In genomic region chr20:58330229-58330628, GRCh38 we compare ENCODE assay signal across 26 cellular contexts.
"Had no signal": no experiment of that assay in that cellular context is flagged by ENCODE, and none has a peak within 500 bp of the region (broad histone marks: within the 10 kb centered on the region; RNA-seq: fewer than 3 reads in every experiment).

No MANE protein-coding gene starts in this region.

- H3K27ac ChIP-seq: foreskin keratinocyte, left ventricle myocardium inferior, pancreas, prostate gland, thoracic aorta, WERI-Rb-1 had no signal

- DNase-seq: activated CD4-positive, alpha-beta memory T cell treated with anti-CD3 and anti-CD28 coated beads for 36 hours; activated CD4-positive, alpha-beta T cell treated with anti-CD3 and anti-CD28 coated beads, Interleukin-2, amount 10 ng/mL, durations not matched to agents 24 days and 14 days; activated CD4-positive, CD25-positive, alpha-beta regulatory T cell treated with anti-CD3 and anti-CD28 coated beads, Interleukin-2, amount 50 U/mL, for 72 hours; activated CD8-positive, alpha-beta memory T cell treated with anti-CD3 and anti-CD28 coated beads, Interleukin-2, amount 50 U/mL, for 4 hours; activated gamma-delta T cell treated with Interleukin-2 at 50 U/mL for 16 hours; activated naive CD4-positive, alpha-beta T cell treated with anti-CD3 and anti-CD28 coated beads, Interleukin-2, amount 50 U/mL, for 16 hours; activated T-cell treated with anti-CD3 and anti-CD28 coated beads, Interleukin-2, amount 50 U/mL, for 24 hours; amygdala; caudate nucleus; cortex of kidney; effector memory CD8-positive, alpha-beta T cell; foreskin keratinocyte; left ventricle myocardium inferior; naive B cell; pancreas; stimulated activated CD4-positive, alpha-beta T cell treated with anti-CD3 and anti-CD28 coated beads, Interleukin-2, amount 100 ng/mL, for 48 hours; stimulated activated naive CD8-positive, alpha-beta T cell treated with anti-CD3 and anti-CD28 coated beads, Interleukin-15, Interleukin-2, amounts not matched to agents 100 U/mL and 50 U/mL, for 24 hours; SW 1271; T1000; trophoblast cell; WERI-Rb-1 had no signal

- H3K4me1 ChIP-seq: foreskin keratinocyte, prostate gland had no signal

- H3K4me3 Mint-ChIP-seq: activated CD4-positive, alpha-beta memory T cell treated with anti-CD3 and anti-CD28 coated beads for 36 hours; activated CD4-positive, alpha-beta T cell treated with anti-CD3 and anti-CD28 coated beads, Interleukin-2, amount 10 ng/mL, durations not matched to agents 24 days and 14 days; activated T-cell treated with anti-CD3 and anti-CD28 coated beads, Interleukin-2, amount 50 U/mL, for 24 hours; activated T-helper 17 cell treated with anti-CD3 and anti-CD28 coated beads, Interleukin-2, amount 50 U/mL, for 72 hours; effector memory CD8-positive, alpha-beta T cell; naive B cell; T-helper 1 cell treated with Interleukin-12 subunit alpha and Interleukin-12 subunit beta and Interleukin-4 antibody, amounts not matched to agents 30 μg/mL and 1 μg/mL, for 36 hours had no signal

- H3K9me3 Mint-ChIP-seq: activated CD4-positive, alpha-beta memory T cell treated with anti-CD3 and anti-CD28 coated beads for 36 hours; activated CD4-positive, alpha-beta T cell treated with anti-CD3 and anti-CD28 coated beads, Interleukin-2, amount 10 ng/mL, durations not matched to agents 24 days and 14 days; activated T-cell treated with anti-CD3 and anti-CD28 coated beads, Interleukin-2, amount 50 U/mL, for 24 hours; activated T-helper 17 cell treated with anti-CD3 and anti-CD28 coated beads, Interleukin-2, amount 50 U/mL, for 72 hours; effector memory CD8-positive, alpha-beta T cell; naive B cell; T-helper 1 cell treated with Interleukin-12 subunit alpha and Interleukin-12 subunit beta and Interleukin-4 antibody, amounts not matched to agents 30 μg/mL and 1 μg/mL, for 36 hours had no signal

- H3K27me3 Mint-ChIP-seq: activated CD4-positive, alpha-beta memory T cell treated with anti-CD3 and anti-CD28 coated beads for 36 hours; activated CD4-positive, alpha-beta T cell treated with anti-CD3 and anti-CD28 coated beads, Interleukin-2, amount 10 ng/mL, durations not matched to agents 24 days and 14 days; activated T-cell treated with anti-CD3 and anti-CD28 coated beads, Interleukin-2, amount 50 U/mL, for 24 hours; activated T-helper 17 cell treated with anti-CD3 and anti-CD28 coated beads, Interleukin-2, amount 50 U/mL, for 72 hours; effector memory CD8-positive, alpha-beta T cell; naive B cell had no signal

- H3K27ac Mint-ChIP-seq: activated CD4-positive, alpha-beta memory T cell treated with anti-CD3 and anti-CD28 coated beads for 36 hours; activated CD4-positive, alpha-beta T cell treated with anti-CD3 and anti-CD28 coated beads, Interleukin-2, amount 10 ng/mL, durations not matched to agents 24 days and 14 days; activated T-cell treated with anti-CD3 and anti-CD28 coated beads, Interleukin-2, amount 50 U/mL, for 24 hours; T-helper 1 cell treated with Interleukin-12 subunit alpha and Interleukin-12 subunit beta and Interleukin-4 antibody, amounts not matched to agents 30 μg/mL and 1 μg/mL, for 36 hours had no signal

- H3K36me3 ChIP-seq: left ventricle myocardium inferior, prostate gland, thoracic aorta, WERI-Rb-1 had no signal

- H3K27me3 ChIP-seq: foreskin keratinocyte, pancreas had no signal

- ATAC-seq: effector memory CD8-positive, alpha-beta T cell; foreskin keratinocyte; pancreas; stimulated activated naive CD8-positive, alpha-beta T cell treated with anti-CD3 and anti-CD28 coated beads, Interleukin-15, Interleukin-2, amounts not matched to agents 100 U/mL and 50 U/mL, for 24 hours had no signal

- H3K9me3 ChIP-seq: left ventricle myocardium inferior, pancreas, prostate gland, thoracic aorta had no signal

- H3K4me3 ChIP-seq: left ventricle myocardium inferior, lung, pancreas, prostate gland, thoracic aorta had no signal
